ENCODE assay signal across 9 cellular contexts in genomic region chr21:44865561-44866280, GRCh38. TPM values are rescaled to one million over a fixed set of nuclear protein-coding genes. Genes with fewer than 3 reads are reported as not detected.
DNase-seq lines count a peak whose midpoint lies in the region; ATAC-seq and TF ChIP-seq lines count a peak whose summit lies in the region.
"Had no signal": no experiment of that assay in that cellular context is flagged by ENCODE, and none has a peak within 500 bp of the region (broad histone marks: within the 10 kb centered on the region; RNA-seq: fewer than 3 reads in every experiment).

No MANE protein-coding gene starts in this region.

- CTCF ChIA-PET in activated CD4-positive, alpha-beta memory T cell treated with anti-CD3 and anti-CD28 coated beads, Interleukin-2, amount 10 ng/mL, durations not matched to agents 7 days and 5 days (lab: Charles Lee), result no interaction called here

- H3K27ac Mint-ChIP-seq in activated CD4-positive, alpha-beta memory T cell treated with anti-CD3 and anti-CD28 coated beads, Interleukin-2, amount 10 ng/mL, durations not matched to agents 7 days and 5 days, result peak overlapping the region; percentile 68
- H3K27ac Mint-ChIP-seq in memory B cell (no peak overlapping the region), endothelial cell (ENCODE audit: unreplicated experiment) (no peak overlapping the region)

- H3K27ac ChIP-seq in HUES48 (ENCODE audit: low read depth, low read length), result no peak overlapping the region

- H3K27me3 Mint-ChIP-seq in activated CD4-positive, alpha-beta memory T cell treated with anti-CD3 and anti-CD28 coated beads, Interleukin-2, amount 10 ng/mL, durations not matched to agents 7 days and 5 days, result no peaks in the 10 kb centered on the region
- no peaks in the 10 kb centered on the region for H3K27me3 Mint-ChIP-seq in memory B cell
- H3K27me3 Mint-ChIP-seq in endothelial cell (ENCODE audit: unreplicated experiment), result peaks cover 9% of the 10 kb centered on the region

- peaks cover 30% of the 10 kb centered on the region for H3K4me1 ChIP-seq in HUES48 (ENCODE audit: control insufficient read depth, insufficient read depth, low read length)

- H3K36me3 Mint-ChIP-seq in activated CD4-positive, alpha-beta memory T cell treated with anti-CD3 and anti-CD28 coated beads, Interleukin-2, amount 10 ng/mL, durations not matched to agents 7 days and 5 days (ENCODE audit: low read depth), result peaks cover 47% of the 10 kb centered on the region
- peaks cover 17% of the 10 kb centered on the region for H3K36me3 Mint-ChIP-seq in memory B cell
- H3K36me3 Mint-ChIP-seq in endothelial cell (ENCODE audit: low read depth, unreplicated experiment), result peaks cover 32% of the 10 kb centered on the region

- POLR2A ChIA-PET in activated CD4-positive, alpha-beta memory T cell treated with anti-CD3 and anti-CD28 coated beads, Interleukin-2, amount 10 ng/mL, durations not matched to agents 7 days and 5 days (lab: Charles Lee), result interaction anchor here (1.2 kb wide), 1 partner anchor 1004 kb away, joined by 3 read pairs; no protein-coding TSS in a partner anchor

- DNase-seq in CD1c-positive myeloid dendritic cell (ENCODE audit: extremely low spot score) (peak; percentile 73), memory B cell (ENCODE audit: low spot score in 2 of 2) (peak; percentile 39 to 40), endothelial cell (ENCODE audit: low spot score) (no peak), ecto neural progenitor cell (ENCODE audit: low spot score) (no peak)
- no peak for DNase-seq in activated CD4-positive, alpha-beta memory T cell treated with anti-CD3 and anti-CD28 coated beads, Interleukin-2, amount 10 ng/mL, durations not matched to agents 7 days and 5 days

- TF ChIP-seq POLR2A in GM18505 (IDR thresholded peaks at IDR 0.05; ENCODE audit: borderline replicate concordance, extremely low read depth, insufficient read depth, insufficient read length), result no peak

- H3K4me3 Mint-ChIP-seq in activated CD4-positive, alpha-beta memory T cell treated with anti-CD3 and anti-CD28 coated beads, Interleukin-2, amount 10 ng/mL, durations not matched to agents 7 days and 5 days, result no peak overlapping the region
- H3K4me3 Mint-ChIP-seq in memory B cell, result peak overlapping the region; percentile 58
- H3K4me3 Mint-ChIP-seq in endothelial cell (ENCODE audit: unreplicated experiment), result no peak overlapping the region

- 0 out of 2 replicates have a peak overlapping the region, but pooled peaks have one; percentile 20 for H3K9ac ChIP-seq in HUES48 (ENCODE audit: low read depth, low read length)

- H3K36me3 ChIP-seq in HUES48 (ENCODE audit: control insufficient read depth, insufficient read depth, low read length), result peaks cover 34% of the 10 kb centered on the region

- H3K4me3 ChIP-seq in HUES48 (ENCODE audit: low read depth, low read length), result no peak overlapping the region
- H3K4me3 ChIP-seq: SJSA1 had no signal

- ATAC-seq in memory B cell (ENCODE audit: low read depth) (peak; percentile 99), HG03432 (IDR thresholded peaks at IDR 0.05; ENCODE audit: unreplicated experiment) (no peak), GM18505 (IDR thresholded peaks at IDR 0.05; ENCODE audit: unreplicated experiment) (no peak)

- no peak for TF ChIP-seq CTCF in endothelial cell (IDR thresholded peaks at IDR 0.05; ENCODE audit: unreplicated experiment)

- H3K4me1 Mint-ChIP-seq in activated CD4-positive, alpha-beta memory T cell treated with anti-CD3 and anti-CD28 coated beads, Interleukin-2, amount 10 ng/mL, durations not matched to agents 7 days and 5 days, result peaks cover 67% of the 10 kb centered on the region
- H3K4me1 Mint-ChIP-seq in memory B cell (peaks cover 42% of the 10 kb centered on the region), endothelial cell (ENCODE audit: unreplicated experiment) (peaks cover 38% of the 10 kb centered on the region)

- H3K9me3 Mint-ChIP-seq in activated CD4-positive, alpha-beta memory T cell treated with anti-CD3 and anti-CD28 coated beads, Interleukin-2, amount 10 ng/mL, durations not matched to agents 7 days and 5 days, result no peaks in the 10 kb centered on the region
- H3K9me3 Mint-ChIP-seq in memory B cell (no peaks in the 10 kb centered on the region), endothelial cell (ENCODE audit: unreplicated experiment) (no peaks in the 10 kb centered on the region)

- H3K27me3 ChIP-seq in HUES48 (ENCODE audit: control insufficient read depth, insufficient read depth, low read length), result no peaks in the 10 kb centered on the region
- H3K27me3 ChIP-seq: SJSA1 had no signal

- no peaks in the 10 kb centered on the region for H3K9me3 ChIP-seq in HUES48 (ENCODE audit: control insufficient read depth, insufficient read depth, low read length)
- H3K9me3 ChIP-seq: SJSA1 had no signal

RNA-seq across cellular contexts. Expression of gene PTTG1IP, which starts 7.8 kb away (rescaled TPM):
- 10 to 100 TPM; 80.3 to 82.6 TPM for total RNA-seq in activated CD4-positive, alpha-beta memory T cell treated with anti-CD3 and anti-CD28 coated beads, Interleukin-2, amount 10 ng/mL, durations not matched to agents 7 days and 5 days
- 223 TPM for total RNA-seq in endothelial cell (ENCODE audit: unreplicated experiment)

RNA-seq across cellular contexts. Expression of gene SUMO3, which starts 47.9 kb away (rescaled TPM):
- total RNA-seq in activated CD4-positive, alpha-beta memory T cell treated with anti-CD3 and anti-CD28 coated beads, Interleukin-2, amount 10 ng/mL, durations not matched to agents 7 days and 5 days, result 10 to 100 TPM; 86.5 to 89.0 TPM
- 69.0 TPM for total RNA-seq in endothelial cell (ENCODE audit: unreplicated experiment)

RNA-seq across cellular contexts. Expression of gene ITGB2, which starts 55.0 kb away (rescaled TPM):
- 100 to 1,000 TPM; 631 to 642 TPM for total RNA-seq in activated CD4-positive, alpha-beta memory T cell treated with anti-CD3 and anti-CD28 coated beads, Interleukin-2, amount 10 ng/mL, durations not matched to agents 7 days and 5 days
- 21.3 TPM for total RNA-seq in endothelial cell (ENCODE audit: unreplicated experiment)

Comparison
In these comparisons a context has a peak if more than half of its experiments do, and no peak if none do; other contexts are left out.
1. DNase-seq: peak in CD1c-positive myeloid dendritic cell (single experiment) and memory B cell (2 of 2); none in activated CD4-positive, alpha-beta memory T cell treated with anti-CD3 and anti-CD28 coated beads, Interleukin-2, amount 10 ng/mL, durations not matched to agents 7 days and 5 days (single experiment), endothelial cell (single experiment) and ecto neural progenitor cell (single experiment).
2. RNA of gene ITGB2, which starts 55.0 kb away (total RNA-seq): 631 to 642 TPM in activated CD4-positive, alpha-beta memory T cell treated with anti-CD3 and anti-CD28 coated beads, Interleukin-2, amount 10 ng/mL, durations not matched to agents 7 days and 5 days; 21.3 TPM in endothelial cell (single experiment); every median in the first group is over 10 times any median in the second.